In the genomic region with DNA sequence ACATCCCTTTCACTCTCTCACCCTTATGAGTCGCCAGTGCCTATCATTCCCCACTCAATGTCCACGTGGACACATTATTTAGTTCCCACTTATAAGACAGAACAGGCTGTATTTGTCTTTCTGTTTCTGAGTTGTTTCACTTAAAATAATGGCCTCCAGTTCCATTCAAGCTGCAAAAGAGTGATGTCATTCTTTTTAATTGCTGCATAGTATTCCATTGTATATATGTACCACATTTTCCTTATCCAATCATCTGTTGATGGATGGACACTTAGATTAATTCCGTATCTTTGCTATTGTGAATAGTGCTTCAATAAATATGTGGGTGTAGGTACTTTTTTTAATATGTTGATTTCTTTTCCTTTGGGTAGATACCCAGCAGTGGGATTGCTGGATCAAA, we compare ENCODE assay signal across 27 cellular contexts.
"Had no signal": no experiment of that assay in that cellular context is flagged by ENCODE, and none has a peak within 500 bp of the region (broad histone marks: within the 10 kb centered on the region; RNA-seq: fewer than 3 reads in every experiment).

No MANE protein-coding gene starts in this region.

- FAIRE-seq: islet of Langerhans, keratinocyte had no signal

- ATAC-seq: effector memory CD8-positive, alpha-beta T cell; esophagus mucosa; gastrocnemius medialis; heart right ventricle; left cardiac atrium; left lung; left ventricle myocardium superior; lower lobe of right lung; naive thymus-derived CD4-positive, alpha-beta T cell had no signal

- H3K4me3 ChIP-seq: colonic mucosa, esophagus squamous epithelium, gastrocnemius medialis, heart right ventricle, left lung, lower lobe of right lung had no signal

- H3K27ac ChIP-seq: colonic mucosa, epithelial cell of prostate, esophagus squamous epithelium, gastrocnemius medialis, left lung, lower lobe of right lung had no signal

- H3K36me3 ChIP-seq: colonic mucosa, esophagus squamous epithelium, gastrocnemius medialis, heart right ventricle, left lung, lower lobe of right lung had no signal

- DNase-seq: colonic mucosa; cortex of kidney; effector CD8-positive, alpha-beta T cell; effector memory CD8-positive, alpha-beta T cell; endodermal cell; erythroblast; esophagus squamous epithelium; foreskin fibroblast; foreskin melanocyte; gastrocnemius medialis; glutamatergic neuron; head of caudate nucleus; heart right ventricle; hippocampal formation; left cardiac atrium; left lung; left ventricle myocardium superior; lower lobe of right lung; mesendoderm; midbrain; naive thymus-derived CD4-positive, alpha-beta T cell had no signal

- H3K4me3 Mint-ChIP-seq: dendritic cell treated with granulocyte-macrophage colony-stimulating factor and Interleukin-4, amounts not matched to agents 40 ng/mL and 50 ng/mL, for 4 days; effector memory CD8-positive, alpha-beta T cell; endodermal cell; memory B cell; naive thymus-derived CD4-positive, alpha-beta T cell had no signal

- H3K4me1 Mint-ChIP-seq: endodermal cell had no signal

- H3K27ac Mint-ChIP-seq: dendritic cell treated with granulocyte-macrophage colony-stimulating factor and Interleukin-4, amounts not matched to agents 40 ng/mL and 50 ng/mL, for 4 days; effector memory CD8-positive, alpha-beta T cell; endodermal cell; memory B cell; naive thymus-derived CD4-positive, alpha-beta T cell had no signal

- H3K4me1 ChIP-seq: colonic mucosa, gastrocnemius medialis had no signal

- H3K9me3 ChIP-seq: colonic mucosa, esophagus squamous epithelium, gastrocnemius medialis, left lung, lower lobe of right lung had no signal

- H3K27me3 Mint-ChIP-seq: memory B cell had no signal

- H3K36me3 Mint-ChIP-seq: memory B cell; naive thymus-derived CD4-positive, alpha-beta T cell had no signal

- H3K27me3 ChIP-seq: colonic mucosa, esophagus squamous epithelium, gastrocnemius medialis, left lung had no signal

- H3K9me3 Mint-ChIP-seq: dendritic cell treated with granulocyte-macrophage colony-stimulating factor and Interleukin-4, amounts not matched to agents 40 ng/mL and 50 ng/mL, for 4 days; effector memory CD8-positive, alpha-beta T cell; endodermal cell; memory B cell had no signal
